In the genomic region with DNA sequence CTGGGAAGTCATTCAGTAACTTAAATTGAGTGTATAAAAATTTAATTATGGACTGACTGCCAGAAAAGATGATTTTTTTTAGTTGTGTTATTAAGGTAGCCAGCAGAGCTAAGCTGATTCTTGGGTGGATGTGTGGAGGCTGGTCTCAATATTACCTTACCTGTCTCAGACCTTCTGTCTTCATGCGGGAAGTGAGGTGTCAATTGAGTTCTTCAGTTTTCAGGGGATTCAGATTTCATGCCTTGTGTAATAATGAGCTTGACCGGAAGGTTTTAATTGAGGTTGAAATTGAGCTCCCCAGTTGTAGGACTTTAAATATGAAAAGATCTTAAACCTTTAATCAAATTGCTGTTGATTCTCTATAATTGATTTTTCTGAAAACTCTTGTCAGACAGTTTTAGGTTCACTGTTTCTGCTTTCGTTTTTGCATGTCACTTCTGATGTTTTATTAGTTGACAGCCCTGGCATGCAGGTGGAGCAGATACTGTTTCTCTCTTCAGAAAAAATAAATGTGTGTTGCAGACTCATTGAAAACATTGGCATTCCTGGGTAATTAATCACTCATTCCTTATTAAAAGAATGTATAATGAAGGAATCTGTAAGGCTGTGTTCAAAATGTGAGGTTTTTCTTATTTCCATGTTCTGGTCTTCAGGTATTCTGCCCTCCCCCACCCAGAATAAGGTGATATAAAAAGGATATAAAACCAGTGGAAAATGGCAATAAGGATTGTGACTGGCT, we compare ENCODE assay signal across 9 cellular contexts. TPM values are rescaled to one million over a fixed set of nuclear protein-coding genes. Genes with fewer than 3 reads are reported as not detected.
A peak's percentile ranks its signal among the peaks of the same experiment; 100 is the strongest.
DNase-seq lines count a peak whose midpoint lies in the region; ATAC-seq and TF ChIP-seq lines count a peak whose summit lies in the region.
"Had no signal": no experiment of that assay in that cellular context is flagged by ENCODE, and none has a peak within 500 bp of the region (broad histone marks: within the 10 kb centered on the region; RNA-seq: fewer than 3 reads in every experiment).

No MANE protein-coding gene starts in this region.

- H3K4me1 ChIP-seq in heart left ventricle, result peaks cover 0 to 85% (median 45%) of the 10 kb centered on the region in 12 donors
- H3K4me1 ChIP-seq in testis, result peaks cover 7% of the 10 kb centered on the region

- H3K27me3 ChIP-seq in heart left ventricle (no peaks in the 10 kb centered on the region), H7 (ENCODE audit: control insufficient read depth, insufficient read depth, low read length) (no peaks in the 10 kb centered on the region), testis (no peaks in the 10 kb centered on the region)

- no peaks in the 10 kb centered on the region for H3K27me3 Mint-ChIP-seq in progenitor cell of endocrine pancreas

- DNase-seq in heart left ventricle, result no peak
- no peak for DNase-seq in Right ventricle myocardium inferior (ENCODE audit: missing footprints)
- peak; percentile 51 for DNase-seq in choroid plexus epithelial cell (ENCODE audit: low read depth)
- DNase-seq in progenitor cell of endocrine pancreas (ENCODE audit: low spot score, unreplicated experiment), result no peak
- no peak for DNase-seq in DMS79 treated with DMSO at 0.1 percent for 48 hours (lab: John Stamatoyannopoulos, UW)
- no peak for DNase-seq in H7
- DNase-seq in testis, result no peak

- H3K4me1 Mint-ChIP-seq in progenitor cell of endocrine pancreas (ENCODE audit: low read depth), result peaks cover 84% of the 10 kb centered on the region

- 63 to 73% (median 69%) methylated on average over 3 of the region's 3 CpGs for WGBS in heart left ventricle, 4 donors
- WGBS in testis, 2 donors, result 64 to 78% methylated on average over 3 of the region's 3 CpGs

- no peaks in the 10 kb centered on the region for H3K9me3 ChIP-seq in heart left ventricle
- no peaks in the 10 kb centered on the region for H3K9me3 ChIP-seq in testis

- no peaks in the 10 kb centered on the region for H3K9me3 Mint-ChIP-seq in progenitor cell of endocrine pancreas (ENCODE audit: low read depth)

- peak overlapping the region in 9 of 12 donors; percentile 15 to 92 (median 51) for H3K27ac ChIP-seq in heart left ventricle
- no peak overlapping the region for H3K27ac ChIP-seq in testis

- peak overlapping the region; percentile 89 for H3K27ac Mint-ChIP-seq in progenitor cell of endocrine pancreas

- ATAC-seq in heart left ventricle (no peak), Right ventricle myocardium inferior (no peak), HG03432 (IDR thresholded peaks at IDR 0.05; ENCODE audit: unreplicated experiment) (peak; percentile 25)

- H3K4me3 ChIP-seq in heart left ventricle (peak overlapping the region in 7 of 12 donors; percentile 38 to 56 (median 50)), choroid plexus epithelial cell (ENCODE audit: low read depth, low read length) (no peak overlapping the region), H7 (ENCODE audit: insufficient read depth, low read depth, low read length) (no peak overlapping the region), testis (no peak overlapping the region)

- TF ChIP-seq POLR2A in heart left ventricle (IDR thresholded peaks at IDR 0.05), result no peak
- TF ChIP-seq POLR2A in testis (IDR thresholded peaks at IDR 0.05), result no peak

- intact Hi-C loops in heart left ventricle (cut with DNase I) (loop anchor here in 1 of 10 donors (10.0 kb wide), 1 partner anchor 54 kb away; a partner anchor contains a TSS), Right ventricle myocardium inferior (cut with DNase I) (no loop called here), testis (cut with DNase I; ENCODE audit: low total_unique reads) (no loop called here)

- H3K36me3 Mint-ChIP-seq in progenitor cell of endocrine pancreas (ENCODE audit: insufficient read depth), result peaks cover 5% of the 10 kb centered on the region

- TF ChIP-seq CTCF in heart left ventricle (IDR thresholded peaks at IDR 0.05), result no peak
- TF ChIP-seq CTCF in choroid plexus epithelial cell (conservative IDR thresholded peaks at IDR 0.05; ENCODE audit: low read depth, low read length), result no peak
- TF ChIP-seq CTCF in progenitor cell of endocrine pancreas (IDR thresholded peaks at IDR 0.05; ENCODE audit: unreplicated experiment), result no peak
- TF ChIP-seq CTCF in testis (IDR thresholded peaks at IDR 0.05), result no peak

- H3K36me3 ChIP-seq in heart left ventricle (peaks cover 0 to 10% (median 0%) of the 10 kb centered on the region in 9 donors), H7 (replicated peaks; ENCODE audit: control insufficient read depth, insufficient read depth, low read length) (no peaks in the 10 kb centered on the region), testis (ENCODE audit: low read depth, missing control alignments) (no peaks in the 10 kb centered on the region)

- peak overlapping the region; percentile 42 for H3K4me3 Mint-ChIP-seq in progenitor cell of endocrine pancreas (ENCODE audit: low read depth)

RNA-seq across cellular contexts. Expression of a gene that starts 54.5 kb away (rescaled TPM):
- 10 to 100 TPM; 69.1 to 91.1 (median 82.5) TPM for total RNA-seq in heart left ventricle
- 100 to 1,000 TPM in 1 of 2 donors, 10 to 100 TPM in 1; 60.1 to 128 TPM for polyA plus RNA-seq in heart left ventricle
- 73.7 TPM for total RNA-seq in Right ventricle myocardium inferior
- total RNA-seq in progenitor cell of endocrine pancreas, result 76.9 and 77.6 TPM in 2 replicates
- total RNA-seq in H7 (2014; rRNA removed; shearing (Covaris generic)), result 144 and 169 TPM in 2 replicates
- total RNA-seq in testis, result 100 to 1,000 TPM; 105 to 128 TPM
- polyA plus RNA-seq in testis (ENCODE audit: insufficient read depth, low read depth, low replicate concordance), result 249 TPM

RNA-seq across cellular contexts. Expression of a gene that starts 56.6 kb away (rescaled TPM):
- not detected for total RNA-seq in heart left ventricle
- not detected for polyA plus RNA-seq in heart left ventricle
- not detected for total RNA-seq in Right ventricle myocardium inferior
- total RNA-seq in progenitor cell of endocrine pancreas, result not detected in 2 replicates
- total RNA-seq in H7 (2014; rRNA removed; shearing (Covaris generic)), result not detected in 2 replicates
- not detected for total RNA-seq in testis
- 4.4 TPM for polyA plus RNA-seq in testis (ENCODE audit: insufficient read depth, low read depth, low replicate concordance)
- total RNA-seq: subcutaneous adipose tissue had no signal

Comparison
In these comparisons a context has a peak if more than half of its experiments do, and no peak if none do; other contexts are left out.
1. H3K27ac ChIP-seq: peak in heart left ventricle (9 of 12); none in testis (0 of 2).
2. H3K4me3 ChIP-seq: peak in heart left ventricle (7 of 12); none in choroid plexus epithelial cell (single experiment), H7 (single experiment) and testis (0 of 2).